7 cellular contexts compared by ENCODE assay signal in the genomic region with DNA sequence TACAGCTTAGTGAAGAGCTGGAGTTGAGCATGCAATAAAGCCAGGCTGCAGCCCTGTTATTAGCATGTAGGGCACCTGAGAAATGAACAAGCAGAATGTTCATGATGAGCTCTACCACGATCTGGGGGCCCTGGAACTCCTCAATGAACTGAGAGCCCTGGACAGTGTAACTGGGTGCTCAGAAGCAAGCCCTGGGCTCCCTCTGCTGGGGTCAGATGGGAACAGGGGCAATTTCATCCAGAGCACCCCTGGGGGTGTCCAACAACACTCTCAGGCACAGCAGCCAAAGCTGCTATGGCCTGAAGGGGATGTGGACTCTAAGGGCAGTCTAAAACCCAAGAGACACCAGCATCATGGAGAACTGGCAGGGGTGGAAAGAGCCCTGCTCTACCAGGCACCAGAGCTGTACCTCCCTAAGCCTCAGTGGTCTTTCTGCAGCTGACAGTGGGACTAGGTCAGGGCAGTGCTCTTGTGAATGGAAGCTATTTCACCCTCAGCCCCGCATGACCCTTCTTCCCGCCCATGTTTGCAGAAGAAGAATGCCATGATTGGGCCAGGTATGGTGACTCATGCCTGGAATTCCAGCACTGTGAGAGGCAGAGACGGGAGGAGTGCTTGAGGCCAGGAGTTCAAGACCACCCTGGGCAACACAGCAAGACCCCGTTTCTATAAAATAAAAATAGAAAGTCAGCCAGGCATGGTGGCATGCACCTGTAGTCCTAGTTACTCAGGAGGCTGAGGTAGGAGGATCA. TPM values are rescaled to one million over a fixed set of nuclear protein-coding genes. Genes with fewer than 3 reads are reported as not detected.
DNase-seq lines count a peak whose midpoint lies in the region; ATAC-seq and TF ChIP-seq lines count a peak whose summit lies in the region.

No MANE protein-coding gene starts in this region.

- H3K27me3 Mint-ChIP-seq in glutamatergic neuron (ENCODE audit: unreplicated experiment): no peaks in the 10 kb centered on the region

- no peaks in the 10 kb centered on the region for H3K9me3 Mint-ChIP-seq in glutamatergic neuron (ENCODE audit: unreplicated experiment)

- no peaks in the 10 kb centered on the region for H3K79me2 ChIP-seq in DOHH2 (ENCODE audit: control insufficient read depth, low read length)

- H3K36me3 ChIP-seq in DOHH2 (ENCODE audit: control insufficient read depth, low read length): peaks cover 82% of the 10 kb centered on the region

- TF ChIP-seq CTCF in DOHH2 (IDR thresholded peaks at IDR 0.05; ENCODE audit: low read depth, low read length, poor library complexity, severe bottlenecking): peak; percentile 51
- TF ChIP-seq CTCF in glutamatergic neuron (IDR thresholded peaks at IDR 0.05; ENCODE audit: partially characterized antibody, unreplicated experiment): no peak

- no peaks in the 10 kb centered on the region for H3K4me1 ChIP-seq in DOHH2 (ENCODE audit: control insufficient read depth, low read length)

- peaks cover 4% of the 10 kb centered on the region for H3K36me3 Mint-ChIP-seq in glutamatergic neuron (ENCODE audit: unreplicated experiment)

- H3K9me2 ChIP-seq in DOHH2 (replicated peaks; ENCODE audit: control insufficient read depth, low read length): no peaks in the 10 kb centered on the region

- H3K4me2 ChIP-seq in DOHH2 (ENCODE audit: low read length): no peak overlapping the region

- peak; percentile 62 for DNase-seq in HT-29 (ENCODE audit: low spot score)
- peak; percentile 2 for DNase-seq in activated CD4-positive, alpha-beta T cell treated with anti-CD3 and anti-CD28 coated beads, Interleukin-2, amount 50 U/mL, for 4 hours
- peak; percentile 41 for DNase-seq in glutamatergic neuron
- DNase-seq in stimulated activated CD4-positive, alpha-beta T cell treated with anti-CD3 and anti-CD28 coated beads, Interleukin-1b, Interleukin-23, amount 100 ng/mL, for 48 hours: peak; percentile 4

- no peaks in the 10 kb centered on the region for H3K4me1 Mint-ChIP-seq in glutamatergic neuron (ENCODE audit: low read depth, unreplicated experiment)

- ATAC-seq in HG03432 (IDR thresholded peaks at IDR 0.05; ENCODE audit: unreplicated experiment) (no peak), HG03196 (IDR thresholded peaks at IDR 0.05; ENCODE audit: unreplicated experiment) (no peak)

- H3F3A ChIP-seq in DOHH2 (ENCODE audit: control insufficient read depth, insufficient read depth): no peaks in the 10 kb centered on the region

- H3K27me3 ChIP-seq in DOHH2 (ENCODE audit: control insufficient read depth, low read length): no peaks in the 10 kb centered on the region

- no peak overlapping the region for H3K27ac Mint-ChIP-seq in glutamatergic neuron (ENCODE audit: unreplicated experiment)

- no peak overlapping the region for H3K27ac ChIP-seq in DOHH2 (ENCODE audit: low read depth, low read length)

- no peaks in the 10 kb centered on the region for H4K20me1 ChIP-seq in DOHH2 (ENCODE audit: control insufficient read depth, insufficient read depth, low read depth, low read length)

- H3K4me3 ChIP-seq in DOHH2 (ENCODE audit: low read length): no peak overlapping the region

- no peak overlapping the region for H3K4me3 Mint-ChIP-seq in glutamatergic neuron (ENCODE audit: unreplicated experiment)

- H3K9me3 ChIP-seq in DOHH2 (ENCODE audit: control insufficient read depth, insufficient read depth, low read length): no peaks in the 10 kb centered on the region

RNA-seq across cellular contexts. Expression of gene THOC5, which starts 28.9 kb away (rescaled TPM):
- total RNA-seq in HT-29 (2014; rRNA removed; shearing (Covaris generic)): 43.5 and 63.9 TPM in 2 replicates
- 175 TPM for total RNA-seq in glutamatergic neuron (ENCODE audit: unreplicated experiment)

RNA-seq across cellular contexts. Expression of gene NEFH, which starts 44.6 kb away (rescaled TPM):
- not detected in 2 replicates for total RNA-seq in HT-29 (2014; rRNA removed; shearing (Covaris generic))
- total RNA-seq in glutamatergic neuron (ENCODE audit: unreplicated experiment): 27.1 TPM

RNA-seq across cellular contexts. Expression of gene NIPSNAP1, which starts 56.3 kb away (rescaled TPM):
- total RNA-seq in HT-29 (2014; rRNA removed; shearing (Covaris generic)): 88.2 and 108 TPM in 2 replicates
- 194 TPM for total RNA-seq in glutamatergic neuron (ENCODE audit: unreplicated experiment)

Comparison
In these comparisons a context has a peak if more than half of its experiments do, and no peak if none do; other contexts are left out.
1. DNase-seq: peak in every context shown above with its lines; median percentile 62 in HT-29; 41 in glutamatergic neuron; 4 in stimulated activated CD4-positive, alpha-beta T cell treated with anti-CD3 and anti-CD28 coated beads, Interleukin-1b, Interleukin-23, amount 100 ng/mL, for 48 hours; 2 in activated CD4-positive, alpha-beta T cell treated with anti-CD3 and anti-CD28 coated beads, Interleukin-2, amount 50 U/mL, for 4 hours.
2. RNA of gene NEFH, which starts 44.6 kb away (total RNA-seq): 27.1 TPM in glutamatergic neuron (single experiment); not detected in HT-29; every median in the first group is over 10 times any median in the second.